ENCODE assay signal across 19 cellular contexts in genomic region chr5:155091063-155091648, GRCh38.
DNase-seq lines count a peak whose midpoint lies in the region; ATAC-seq and TF ChIP-seq lines count a peak whose summit lies in the region.
"Had no signal": no experiment of that assay in that cellular context is flagged by ENCODE, and none has a peak within 500 bp of the region (broad histone marks: within the 10 kb centered on the region; RNA-seq: fewer than 3 reads in every experiment).

No MANE protein-coding gene starts in this region.

- intact Hi-C loops in left cardiac atrium (cut with DNase I), result loop anchor here in 1 of 2 donors (5.0 kb wide), 1 partner anchor 101 kb away; no protein-coding TSS in a partner anchor

- H3K27me3 Mint-ChIP-seq in type B pancreatic cell, result no peaks in the 10 kb centered on the region

- H3K9me3 Mint-ChIP-seq in type B pancreatic cell, result no peaks in the 10 kb centered on the region
- H3K9me3 Mint-ChIP-seq: activated naive CD8-positive, alpha-beta T cell treated with anti-CD3 and anti-CD28 coated beads for 36 hours; activated T-helper 2 cell treated with anti-CD3 and anti-CD28 coated beads, Interferon-gamma antibody, Interleukin-2, Interleukin-4, amounts not matched to agents 10 μg/mL and 5 μg/mL and 100 μg/mL, durations not matched to agents 14 hours and 24 hours and 36 hours had no signal

- no peak for TF ChIP-seq CTCF in type B pancreatic cell (conservative IDR thresholded peaks at IDR 0.05)

- peak; percentile 59 to 65 for ATAC-seq in left cardiac atrium
- no peak for ATAC-seq in GM18907 (IDR thresholded peaks at IDR 0.05; ENCODE audit: unreplicated experiment)
- ATAC-seq: activated CD4-positive, alpha-beta T cell treated with anti-CD3 and anti-CD28 coated beads for 36 hours; HepG2; psoas muscle had no signal

- no peaks in the 10 kb centered on the region for H3K36me3 Mint-ChIP-seq in type B pancreatic cell
- H3K36me3 Mint-ChIP-seq: activated naive CD8-positive, alpha-beta T cell treated with anti-CD3 and anti-CD28 coated beads for 36 hours had no signal

- H3K27ac Mint-ChIP-seq in type B pancreatic cell, result peak overlapping the region; percentile 41
- H3K27ac Mint-ChIP-seq: activated CD4-positive, alpha-beta T cell treated with anti-CD3 and anti-CD28 coated beads for 36 hours; activated naive CD8-positive, alpha-beta T cell treated with anti-CD3 and anti-CD28 coated beads for 36 hours; activated T-helper 2 cell treated with anti-CD3 and anti-CD28 coated beads, Interferon-gamma antibody, Interleukin-2, Interleukin-4, amounts not matched to agents 10 μg/mL and 5 μg/mL and 100 μg/mL, durations not matched to agents 14 hours and 24 hours and 36 hours; B cell; stimulated activated naive CD8-positive, alpha-beta T cell treated with anti-CD3 and anti-CD28 coated beads, Interleukin-15, Interleukin-2, amounts not matched to agents 100 ng/mL and 50 ng/mL, for 24 hours had no signal

- no peak overlapping the region for H3K4me3 Mint-ChIP-seq in type B pancreatic cell
- H3K4me3 Mint-ChIP-seq: activated CD4-positive, alpha-beta T cell treated with anti-CD3 and anti-CD28 coated beads for 36 hours; activated naive CD8-positive, alpha-beta T cell treated with anti-CD3 and anti-CD28 coated beads for 36 hours; B cell; stimulated activated naive CD8-positive, alpha-beta T cell treated with anti-CD3 and anti-CD28 coated beads, Interleukin-15, Interleukin-2, amounts not matched to agents 100 ng/mL and 50 ng/mL, for 24 hours had no signal

- H3K4me1 Mint-ChIP-seq in type B pancreatic cell (ENCODE audit: unreplicated experiment), result no peaks in the 10 kb centered on the region
- H3K4me1 Mint-ChIP-seq: activated CD4-positive, alpha-beta T cell treated with anti-CD3 and anti-CD28 coated beads for 36 hours; B cell had no signal

- DNase-seq in NCI-H226 (peak; percentile 62), dedifferentiated amniotic fluid mesenchymal stem cell (ENCODE audit: extremely low spot score) (peak; percentile 35), left cardiac atrium (no peak), type B pancreatic cell (ENCODE audit: extremely low spot score, unreplicated experiment) (no peak), HK-2 (ENCODE audit: unreplicated experiment) (no peak), NCI-H1930 (lab: John Stamatoyannopoulos, UW) (no peak)
- DNase-seq: activated CD4-positive, alpha-beta T cell treated with anti-CD3 and anti-CD28 coated beads for 36 hours; activated naive CD8-positive, alpha-beta T cell treated with anti-CD3 and anti-CD28 coated beads for 36 hours; COR-L47; NCI-H69; psoas muscle; stimulated activated CD4-positive, alpha-beta T cell treated with anti-CD3 and anti-CD28 coated beads, Interleukin-4, amount 100 ng/mL, for 1 hour; T-helper 1 cell; tibial artery had no signal

Comparison
In these comparisons a context has a peak if more than half of its experiments do, and no peak if none do; other contexts are left out.
1. DNase-seq: peak in NCI-H226 (single experiment) and dedifferentiated amniotic fluid mesenchymal stem cell (single experiment); none in left cardiac atrium (single experiment), type B pancreatic cell (single experiment), HK-2 (single experiment) and NCI-H1930 (0 of 2).